ENCODE assay signal across 32 cellular contexts in genomic region chr2:96185516-96185915, GRCh38. TPM values are rescaled to one million over a fixed set of nuclear protein-coding genes. Genes with fewer than 3 reads are reported as not detected.
DNase-seq lines count a peak whose midpoint lies in the region; ATAC-seq and TF ChIP-seq lines count a peak whose summit lies in the region.
"Had no signal": no experiment of that assay in that cellular context is flagged by ENCODE, and none has a peak within 500 bp of the region (broad histone marks: within the 10 kb centered on the region; RNA-seq: fewer than 3 reads in every experiment).

No MANE protein-coding gene starts in this region.

- peaks cover 0 to 57% (median 8%) of the 10 kb centered on the region in 3 experiments for H3K36me3 ChIP-seq in naive thymus-derived CD4-positive, alpha-beta T cell (ENCODE audit: control insufficient read depth in 2 of 3, insufficient read depth in 3 of 3, low read length in 3 of 3)
- peaks cover 14% of the 10 kb centered on the region for H3K36me3 ChIP-seq in mesendoderm (ENCODE audit: control insufficient read depth, insufficient read depth, low read length)

- POLR2A ChIA-PET in naive thymus-derived CD4-positive, alpha-beta T cell (lab: Charles Lee): interaction anchor here (1.1 kb wide), 1 partner anchor 37 kb away, joined by 3 read pairs; no protein-coding TSS in a partner anchor

- no peak overlapping the region for H2BK120ac ChIP-seq in mesendoderm (ENCODE audit: low read depth, low read length)

- no peak overlapping the region for H3K23ac ChIP-seq in mesendoderm (ENCODE audit: low read length)

- TF ChIP-seq CTCF in HFFc6 (IDR thresholded peaks at IDR 0.05): no peak

- H3K27ac Mint-ChIP-seq in activated naive CD8-positive, alpha-beta T cell: peak overlapping the region; percentile 22
- H3K27ac Mint-ChIP-seq in activated naive CD8-positive, alpha-beta T cell treated with anti-CD3 and anti-CD28 coated beads, Interleukin-2, amount 50 U/mL, for 24 hours: no peak overlapping the region
- H3K27ac Mint-ChIP-seq in HFFc6 (peak overlapping the region; percentile 23), memory B cell (peak overlapping the region; percentile 54)
- H3K27ac Mint-ChIP-seq in stimulated activated effector memory CD8-positive, alpha-beta T cell treated with anti-CD3 and anti-CD28 coated beads, Interleukin-12 subunit alpha, Interleukin-12 subunit beta, amount 100 ng/mL, for 72 hours: peak overlapping the region; percentile 58
- H3K27ac Mint-ChIP-seq in naive thymus-derived CD4-positive, alpha-beta T cell: peak overlapping the region in 2 of 9 donors; percentile 29 to 46

- no peaks in the 10 kb centered on the region for H3K9me3 Mint-ChIP-seq in activated naive CD8-positive, alpha-beta T cell (ENCODE audit: low read depth)
- no peaks in the 10 kb centered on the region for H3K9me3 Mint-ChIP-seq in activated naive CD8-positive, alpha-beta T cell treated with anti-CD3 and anti-CD28 coated beads, Interleukin-2, amount 50 U/mL, for 24 hours
- no peaks in the 10 kb centered on the region for H3K9me3 Mint-ChIP-seq in HFFc6
- H3K9me3 Mint-ChIP-seq in memory B cell: peaks cover 2% of the 10 kb centered on the region
- H3K9me3 Mint-ChIP-seq in stimulated activated effector memory CD8-positive, alpha-beta T cell treated with anti-CD3 and anti-CD28 coated beads, Interleukin-12 subunit alpha, Interleukin-12 subunit beta, amount 100 ng/mL, for 72 hours: no peaks in the 10 kb centered on the region
- no peaks in the 10 kb centered on the region for H3K9me3 Mint-ChIP-seq in naive thymus-derived CD4-positive, alpha-beta T cell
- H3K9me3 Mint-ChIP-seq: CD4-positive, alpha-beta memory T cell had no signal

- H3K9ac ChIP-seq in mesendoderm (ENCODE audit: low read length): no peak overlapping the region

- peaks cover 0 to 3% of the 10 kb centered on the region in 2 donors for H3K4me1 ChIP-seq in naive thymus-derived CD4-positive, alpha-beta T cell (ENCODE audit: control insufficient read depth in 2 of 2, insufficient read depth in 2 of 2, low read length in 2 of 2)
- no peaks in the 10 kb centered on the region for H3K4me1 ChIP-seq in mesendoderm (ENCODE audit: control insufficient read depth, low read depth, low read length)
- H3K4me1 ChIP-seq: A549, HAP-1, SJSA1 had no signal

- no peak overlapping the region for H3K4me3 ChIP-seq in naive thymus-derived CD4-positive, alpha-beta T cell (ENCODE audit: low read length)
- no peak overlapping the region for H3K4me3 ChIP-seq in mesendoderm (ENCODE audit: low read length)
- H3K4me3 ChIP-seq: A549; BLaER1 treated with 17β-estradiol and CSF1 and Interleukin-3, amounts not matched to agents 10 nM and 100 nM; GM12878; HAP-1; SJSA1 had no signal

- no peak overlapping the region for H3K4ac ChIP-seq in mesendoderm (ENCODE audit: low read depth, low read length)

- CTCF ChIA-PET in naive thymus-derived CD4-positive, alpha-beta T cell (lab: Charles Lee): interaction anchor here (0.7 kb wide), 2 partner anchors 72 to 92 kb away, joined by 3 to 5 read pairs; no protein-coding TSS in a partner anchor

- no peaks in the 10 kb centered on the region for H3K27me3 Mint-ChIP-seq in activated naive CD8-positive, alpha-beta T cell
- no peaks in the 10 kb centered on the region for H3K27me3 Mint-ChIP-seq in activated naive CD8-positive, alpha-beta T cell treated with anti-CD3 and anti-CD28 coated beads, Interleukin-2, amount 50 U/mL, for 24 hours
- H3K27me3 Mint-ChIP-seq in HFFc6 (ENCODE audit: insufficient read depth) (peaks cover 3% of the 10 kb centered on the region), memory B cell (no peaks in the 10 kb centered on the region)
- no peaks in the 10 kb centered on the region for H3K27me3 Mint-ChIP-seq in naive thymus-derived CD4-positive, alpha-beta T cell
- H3K27me3 Mint-ChIP-seq: CD4-positive, alpha-beta memory T cell had no signal

- H3K18ac ChIP-seq in mesendoderm (ENCODE audit: low read length): no peak overlapping the region

- H3K36me3 Mint-ChIP-seq in activated naive CD8-positive, alpha-beta T cell: peaks cover 2% of the 10 kb centered on the region
- peaks cover 43% of the 10 kb centered on the region for H3K36me3 Mint-ChIP-seq in activated naive CD8-positive, alpha-beta T cell treated with anti-CD3 and anti-CD28 coated beads, Interleukin-2, amount 50 U/mL, for 24 hours (ENCODE audit: low read depth)
- H3K36me3 Mint-ChIP-seq in HFFc6 (ENCODE audit: low read depth) (peaks cover 39% of the 10 kb centered on the region), memory B cell (peaks cover 22% of the 10 kb centered on the region)
- peaks cover 81% of the 10 kb centered on the region for H3K36me3 Mint-ChIP-seq in stimulated activated effector memory CD8-positive, alpha-beta T cell treated with anti-CD3 and anti-CD28 coated beads, Interleukin-12 subunit alpha, Interleukin-12 subunit beta, amount 100 ng/mL, for 72 hours
- H3K36me3 Mint-ChIP-seq in naive thymus-derived CD4-positive, alpha-beta T cell: peaks cover 5 to 27% (median 15%) of the 10 kb centered on the region in 5 donors

- no peak overlapping the region for H4K5ac ChIP-seq in mesendoderm (ENCODE audit: low read length)

- H3K79me1 ChIP-seq in mesendoderm (ENCODE audit: low read length): no peaks in the 10 kb centered on the region

- no peaks in the 10 kb centered on the region for H3K27me3 ChIP-seq in naive thymus-derived CD4-positive, alpha-beta T cell (ENCODE audit: control insufficient read depth in 2 of 2, insufficient read depth in 2 of 2, low read length in 2 of 2)
- H3K27me3 ChIP-seq in mesendoderm (ENCODE audit: insufficient read depth, low read length, poor library complexity): no peaks in the 10 kb centered on the region
- H3K27me3 ChIP-seq: BLaER1 treated with 17β-estradiol and CSF1 and Interleukin-3, amounts not matched to agents 10 nM and 100 nM; SJSA1 had no signal

- H3K27ac ChIP-seq in naive thymus-derived CD4-positive, alpha-beta T cell (ENCODE audit: low read depth, low read length): no peak overlapping the region
- H3K27ac ChIP-seq in mesendoderm (ENCODE audit: low read depth, low read length): no peak overlapping the region
- H3K27ac ChIP-seq: A549; BLaER1 treated with 17β-estradiol and CSF1 and Interleukin-3, amounts not matched to agents 10 nM and 100 nM; SJSA1 had no signal

- no peak overlapping the region for H3K4me2 ChIP-seq in mesendoderm (ENCODE audit: low read length)
- H3K4me2 ChIP-seq: A549 had no signal

- DNase-seq in activated naive CD8-positive, alpha-beta T cell treated with anti-CD3 and anti-CD28 coated beads, Interleukin-2, amount 50 U/mL, for 24 hours: no peak
- DNase-seq in HFFc6: no peak
- DNase-seq in memory B cell (ENCODE audit: low spot score in 2 of 2): no peak
- no peak for DNase-seq in stimulated activated effector memory CD8-positive, alpha-beta T cell treated with anti-CD3 and anti-CD28 coated beads, Interleukin-12 subunit alpha, Interleukin-12 subunit beta, amount 100 ng/mL, for 72 hours (ENCODE audit: low spot score in 2 of 2)
- DNase-seq in naive thymus-derived CD4-positive, alpha-beta T cell: no peak
- no peak for DNase-seq in mesendoderm
- DNase-seq: AML-193; Caco-2; CD4-positive, alpha-beta memory T cell; DMS79; EL; GDM1; GOT3; KBM-7; NCI-H1105 treated with DMSO at 0.1 percent for 48 hours; NCI-H146; NCI-H1930; NCI-H446; NCI-H524 treated with DMSO at 0.1 percent for 48 hours; NCI-H774; PC-3; Right ventricle myocardium superior; RPMI8226 had no signal

- no CpG with 5 or more reads among the region's 1 CpG for WGBS in mesendoderm (ENCODE audit: extremely low coverage, insufficient coverage, low lambda C conversion rate)

- no peaks in the 10 kb centered on the region for H3K79me2 ChIP-seq in mesendoderm (ENCODE audit: control insufficient read depth, insufficient read depth, low read length)

- intact Hi-C loops in naive thymus-derived CD4-positive, alpha-beta T cell (cut with micrococcal nuclease): no loop called here

- no peak overlapping the region for H3K4me3 Mint-ChIP-seq in activated naive CD8-positive, alpha-beta T cell
- no peak overlapping the region for H3K4me3 Mint-ChIP-seq in activated naive CD8-positive, alpha-beta T cell treated with anti-CD3 and anti-CD28 coated beads, Interleukin-2, amount 50 U/mL, for 24 hours
- H3K4me3 Mint-ChIP-seq in HFFc6 (no peak overlapping the region), memory B cell (no peak overlapping the region)
- H3K4me3 Mint-ChIP-seq in stimulated activated effector memory CD8-positive, alpha-beta T cell treated with anti-CD3 and anti-CD28 coated beads, Interleukin-12 subunit alpha, Interleukin-12 subunit beta, amount 100 ng/mL, for 72 hours: no peak overlapping the region
- no peak overlapping the region for H3K4me3 Mint-ChIP-seq in naive thymus-derived CD4-positive, alpha-beta T cell
- H3K4me3 Mint-ChIP-seq: CD4-positive, alpha-beta memory T cell had no signal

- peaks cover 6% of the 10 kb centered on the region for H3K4me1 Mint-ChIP-seq in activated naive CD8-positive, alpha-beta T cell (ENCODE audit: low read depth)
- H3K4me1 Mint-ChIP-seq in activated naive CD8-positive, alpha-beta T cell treated with anti-CD3 and anti-CD28 coated beads, Interleukin-2, amount 50 U/mL, for 24 hours: peaks cover 4% of the 10 kb centered on the region
- H3K4me1 Mint-ChIP-seq in HFFc6 (ENCODE audit: low read depth): peaks cover 8% of the 10 kb centered on the region; the same call in 1 of the 2 replicates
- peaks cover 12% of the 10 kb centered on the region for H3K4me1 Mint-ChIP-seq in memory B cell
- H3K4me1 Mint-ChIP-seq in stimulated activated effector memory CD8-positive, alpha-beta T cell treated with anti-CD3 and anti-CD28 coated beads, Interleukin-12 subunit alpha, Interleukin-12 subunit beta, amount 100 ng/mL, for 72 hours: peaks cover 16% of the 10 kb centered on the region
- peaks cover 0 to 11% (median 8%) of the 10 kb centered on the region in 7 donors for H3K4me1 Mint-ChIP-seq in naive thymus-derived CD4-positive, alpha-beta T cell

- no peaks in the 10 kb centered on the region for H3K9me3 ChIP-seq in naive thymus-derived CD4-positive, alpha-beta T cell (ENCODE audit: control insufficient read depth in 2 of 3, low read length in 3 of 3)
- H3K9me3 ChIP-seq: A549; BLaER1 treated with 17β-estradiol and CSF1 and Interleukin-3, amounts not matched to agents 10 nM and 100 nM; Caco-2; HAP-1; SJSA1 had no signal

- no peak overlapping the region for H3K56ac ChIP-seq in mesendoderm (ENCODE audit: low read length)

- no peak overlapping the region for H2AK5ac ChIP-seq in mesendoderm (ENCODE audit: low read length)

- H4K8ac ChIP-seq in mesendoderm (ENCODE audit: low read depth, low read length): no peak overlapping the region

- no peak overlapping the region for H2BK5ac ChIP-seq in mesendoderm (ENCODE audit: low read length)

- ATAC-seq in activated naive CD8-positive, alpha-beta T cell treated with anti-CD3 and anti-CD28 coated beads, Interleukin-2, amount 50 U/mL, for 24 hours: no peak
- no peak for ATAC-seq in memory B cell (ENCODE audit: low read depth)
- ATAC-seq in stimulated activated effector memory CD8-positive, alpha-beta T cell treated with anti-CD3 and anti-CD28 coated beads, Interleukin-12 subunit alpha, Interleukin-12 subunit beta, amount 100 ng/mL, for 72 hours: no peak
- ATAC-seq in HG03025 (IDR thresholded peaks at IDR 0.05; ENCODE audit: low FRiP score, unreplicated experiment): no peak
- no peak for ATAC-seq in naive thymus-derived CD4-positive, alpha-beta T cell
- ATAC-seq: A549, GM12878, PC-3 had no signal

- no peak overlapping the region for H2BK15ac ChIP-seq in mesendoderm (replicated peaks; ENCODE audit: low read depth)

RNA-seq across cellular contexts. Expression of gene STARD7, which starts 23.1 kb away (rescaled TPM):
- 100 to 1,000 TPM; 167 to 195 (median 180) TPM for total RNA-seq in HFFc6 (2021; fragmentation: NEBNext Ultra II Directional; extraction: Animal tissue kit (Norgen Biotek cat#: 25700))
- 100 to 1,000 TPM in 1 of 5 experiments, 10 to 100 TPM in 4; 56.5 to 133 (median 74.2) TPM for total RNA-seq in naive thymus-derived CD4-positive, alpha-beta T cell
- polyA plus RNA-seq in naive thymus-derived CD4-positive, alpha-beta T cell: 100 to 1,000 TPM; 106 to 120 TPM
- polyA plus RNA-seq in mesendoderm (2013, experiment 1 of 2): 93.9 TPM
- 92.1 TPM for polyA plus RNA-seq in mesendoderm (2013, experiment 2 of 2)

RNA-seq across cellular contexts. Expression of gene DUSP2, which starts 40.3 kb away (rescaled TPM):
- total RNA-seq in HFFc6 (2021; fragmentation: NEBNext Ultra II Directional; extraction: Animal tissue kit (Norgen Biotek cat#: 25700)): 10 to 100 TPM; 10.1 to 17.9 (median 11.5) TPM
- 100 to 1,000 TPM in 2 of 5 experiments, 10 to 100 TPM in 3; 22.1 to 255 (median 50.3) TPM for total RNA-seq in naive thymus-derived CD4-positive, alpha-beta T cell
- polyA plus RNA-seq in naive thymus-derived CD4-positive, alpha-beta T cell: 10 to 100 TPM; 21.0 to 25.6 TPM
- 6.8 TPM for polyA plus RNA-seq in mesendoderm (2013, experiment 1 of 2)
- polyA plus RNA-seq in mesendoderm (2013, experiment 2 of 2): 6.7 TPM

RNA-seq across cellular contexts. Expression of gene ASTL, which starts 47.2 kb away (rescaled TPM):
- total RNA-seq in HFFc6 (2021; fragmentation: NEBNext Ultra II Directional; extraction: Animal tissue kit (Norgen Biotek cat#: 25700)): under 1 TPM in 3 of 6 experiments, not detected in 3; 0.25 to 0.39 (median 0.31) TPM
- 1 to 10 TPM in 2 of 5 experiments, under 1 TPM in 3; 0.65 to 7.5 (median 0.86) TPM for total RNA-seq in naive thymus-derived CD4-positive, alpha-beta T cell
- under 1 TPM in 1 of 2 donors, not detected in 1; 0.19 TPM for polyA plus RNA-seq in naive thymus-derived CD4-positive, alpha-beta T cell
- polyA plus RNA-seq in mesendoderm (2013, experiment 1 of 2): 0.07 TPM
- polyA plus RNA-seq in mesendoderm (2013, experiment 2 of 2): not detected
- total RNA-seq: LHCN-M2, MCF 10A, PC-3, Right ventricle myocardium superior, SJSA1 had no signal
- polyA plus RNA-seq: A549 had no signal
